Comparison of ENCODE assay signal across 2 cellular contexts in the genomic region with DNA sequence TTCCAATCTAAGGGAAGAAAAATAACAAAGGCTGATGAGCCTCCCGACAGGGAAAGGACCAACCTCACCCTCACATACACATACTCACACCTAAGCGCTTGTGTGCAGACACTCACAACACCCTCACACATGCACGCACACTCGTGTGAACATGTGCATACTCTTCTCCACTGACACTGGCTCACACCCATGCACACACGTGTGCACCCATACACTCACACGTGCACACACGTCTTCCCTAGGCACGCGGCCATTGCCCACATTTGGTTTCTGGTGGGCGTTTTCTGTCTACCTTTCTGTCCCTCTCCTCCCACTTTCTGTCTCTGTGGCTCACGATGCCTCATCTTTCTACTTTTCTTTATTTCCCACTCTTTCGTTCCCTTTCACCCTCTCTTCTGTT.
A peak's percentile ranks its signal among the peaks of the same experiment; 100 is the strongest.
TF ChIP-seq lines count a peak whose summit lies in the region.

No MANE protein-coding gene starts in this region.

TF ChIP-seq in HepG2, 621 proteins besides CTCF, POLR2A, EP300 and RAD21:
- TF ChIP-seq, protein P1, sequence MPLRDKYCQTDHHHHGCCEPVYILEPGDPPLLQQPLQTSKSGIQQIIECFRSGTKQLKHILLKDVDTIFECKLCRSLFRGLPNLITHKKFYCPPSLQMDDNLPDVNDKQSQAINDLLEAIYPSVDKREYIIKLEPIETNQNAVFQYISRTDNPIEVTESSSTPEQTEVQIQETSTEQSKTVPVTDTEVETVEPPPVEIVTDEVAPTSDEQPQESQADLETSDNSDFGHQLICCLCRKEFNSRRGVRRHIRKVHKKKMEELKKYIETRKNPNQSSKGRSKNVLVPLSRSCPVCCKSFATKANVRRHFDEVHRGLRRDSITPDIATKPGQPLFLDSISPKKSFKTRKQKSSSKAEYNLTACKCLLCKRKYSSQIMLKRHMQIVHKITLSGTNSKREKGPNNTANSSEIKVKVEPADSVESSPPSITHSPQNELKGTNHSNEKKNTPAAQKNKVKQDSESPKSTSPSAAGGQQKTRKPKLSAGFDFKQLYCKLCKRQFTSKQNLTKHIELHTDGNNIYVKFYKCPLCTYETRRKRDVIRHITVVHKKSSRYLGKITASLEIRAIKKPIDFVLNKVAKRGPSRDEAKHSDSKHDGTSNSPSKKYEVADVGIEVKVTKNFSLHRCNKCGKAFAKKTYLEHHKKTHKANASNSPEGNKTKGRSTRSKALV (CRISPR knock-in tag; IDR thresholded peaks at IDR 0.05) = no peak
- TF ChIP-seq, protein P2, sequence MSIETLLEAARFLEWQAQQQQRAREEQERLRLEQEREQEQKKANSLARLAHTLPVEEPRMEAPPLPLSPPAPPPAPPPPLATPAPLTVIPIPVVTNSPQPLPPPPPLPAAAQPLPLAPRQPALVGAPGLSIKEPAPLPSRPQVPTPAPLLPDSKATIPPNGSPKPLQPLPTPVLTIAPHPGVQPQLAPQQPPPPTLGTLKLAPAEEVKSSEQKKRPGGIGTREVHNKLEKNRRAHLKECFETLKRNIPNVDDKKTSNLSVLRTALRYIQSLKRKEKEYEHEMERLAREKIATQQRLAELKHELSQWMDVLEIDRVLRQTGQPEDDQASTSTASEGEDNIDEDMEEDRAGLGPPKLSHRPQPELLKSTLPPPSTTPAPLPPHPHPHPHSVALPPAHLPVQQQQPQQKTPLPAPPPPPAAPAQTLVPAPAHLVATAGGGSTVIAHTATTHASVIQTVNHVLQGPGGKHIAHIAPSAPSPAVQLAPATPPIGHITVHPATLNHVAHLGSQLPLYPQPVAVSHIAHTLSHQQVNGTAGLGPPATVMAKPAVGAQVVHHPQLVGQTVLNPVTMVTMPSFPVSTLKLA (IDR thresholded peaks at IDR 0.05) = peak; percentile 63
- TF ChIP-seq, protein P3, sequence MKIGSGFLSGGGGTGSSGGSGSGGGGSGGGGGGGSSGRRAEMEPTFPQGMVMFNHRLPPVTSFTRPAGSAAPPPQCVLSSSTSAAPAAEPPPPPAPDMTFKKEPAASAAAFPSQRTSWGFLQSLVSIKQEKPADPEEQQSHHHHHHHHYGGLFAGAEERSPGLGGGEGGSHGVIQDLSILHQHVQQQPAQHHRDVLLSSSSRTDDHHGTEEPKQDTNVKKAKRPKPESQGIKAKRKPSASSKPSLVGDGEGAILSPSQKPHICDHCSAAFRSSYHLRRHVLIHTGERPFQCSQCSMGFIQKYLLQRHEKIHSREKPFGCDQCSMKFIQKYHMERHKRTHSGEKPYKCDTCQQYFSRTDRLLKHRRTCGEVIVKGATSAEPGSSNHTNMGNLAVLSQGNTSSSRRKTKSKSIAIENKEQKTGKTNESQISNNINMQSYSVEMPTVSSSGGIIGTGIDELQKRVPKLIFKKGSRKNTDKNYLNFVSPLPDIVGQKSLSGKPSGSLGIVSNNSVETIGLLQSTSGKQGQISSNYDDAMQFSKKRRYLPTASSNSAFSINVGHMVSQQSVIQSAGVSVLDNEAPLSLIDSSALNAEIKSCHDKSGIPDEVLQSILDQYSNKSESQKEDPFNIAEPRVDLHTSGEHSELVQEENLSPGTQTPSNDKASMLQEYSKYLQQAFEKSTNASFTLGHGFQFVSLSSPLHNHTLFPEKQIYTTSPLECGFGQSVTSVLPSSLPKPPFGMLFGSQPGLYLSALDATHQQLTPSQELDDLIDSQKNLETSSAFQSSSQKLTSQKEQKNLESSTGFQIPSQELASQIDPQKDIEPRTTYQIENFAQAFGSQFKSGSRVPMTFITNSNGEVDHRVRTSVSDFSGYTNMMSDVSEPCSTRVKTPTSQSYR (CRISPR knock-in tag; IDR thresholded peaks at IDR 0.05; ENCODE audit: borderline replicate concordance) = no peak
- TF ChIP-seq, protein P4, sequence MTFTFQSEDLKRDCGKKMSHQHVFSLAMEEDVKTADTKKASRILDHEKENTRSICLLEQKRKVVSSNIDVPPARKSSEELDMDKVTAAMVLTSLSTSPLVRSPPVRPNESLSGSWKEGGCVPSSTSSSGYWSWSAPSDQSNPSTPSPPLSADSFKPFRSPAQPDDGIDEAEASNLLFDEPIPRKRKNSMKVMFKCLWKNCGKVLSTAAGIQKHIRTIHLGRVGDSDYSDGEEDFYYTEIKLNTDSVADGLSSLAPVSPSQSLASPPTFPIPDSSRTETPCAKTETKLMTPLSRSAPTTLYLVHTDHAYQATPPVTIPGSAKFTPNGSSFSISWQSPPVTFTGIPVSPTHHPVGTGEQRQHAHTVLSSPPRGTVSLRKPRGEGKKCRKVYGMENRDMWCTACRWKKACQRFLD (CRISPR knock-in tag; IDR thresholded peaks at IDR 0.05; ENCODE audit: borderline replicate concordance) = no peak
- TF ChIP-seq ZNF337 (CRISPR knock-in tag; IDR thresholded peaks at IDR 0.05; ENCODE audit: borderline replicate concordance, low read depth) (no peak), ZNF841 (CRISPR knock-in tag; IDR thresholded peaks at IDR 0.05; ENCODE audit: borderline replicate concordance) (no peak), ETV5 (CRISPR knock-in tag; IDR thresholded peaks at IDR 0.05; ENCODE audit: borderline replicate concordance) (no peak), KMT2A (CRISPR knock-in tag; IDR thresholded peaks at IDR 0.05) (no peak)
- TF ChIP-seq, protein P5, sequence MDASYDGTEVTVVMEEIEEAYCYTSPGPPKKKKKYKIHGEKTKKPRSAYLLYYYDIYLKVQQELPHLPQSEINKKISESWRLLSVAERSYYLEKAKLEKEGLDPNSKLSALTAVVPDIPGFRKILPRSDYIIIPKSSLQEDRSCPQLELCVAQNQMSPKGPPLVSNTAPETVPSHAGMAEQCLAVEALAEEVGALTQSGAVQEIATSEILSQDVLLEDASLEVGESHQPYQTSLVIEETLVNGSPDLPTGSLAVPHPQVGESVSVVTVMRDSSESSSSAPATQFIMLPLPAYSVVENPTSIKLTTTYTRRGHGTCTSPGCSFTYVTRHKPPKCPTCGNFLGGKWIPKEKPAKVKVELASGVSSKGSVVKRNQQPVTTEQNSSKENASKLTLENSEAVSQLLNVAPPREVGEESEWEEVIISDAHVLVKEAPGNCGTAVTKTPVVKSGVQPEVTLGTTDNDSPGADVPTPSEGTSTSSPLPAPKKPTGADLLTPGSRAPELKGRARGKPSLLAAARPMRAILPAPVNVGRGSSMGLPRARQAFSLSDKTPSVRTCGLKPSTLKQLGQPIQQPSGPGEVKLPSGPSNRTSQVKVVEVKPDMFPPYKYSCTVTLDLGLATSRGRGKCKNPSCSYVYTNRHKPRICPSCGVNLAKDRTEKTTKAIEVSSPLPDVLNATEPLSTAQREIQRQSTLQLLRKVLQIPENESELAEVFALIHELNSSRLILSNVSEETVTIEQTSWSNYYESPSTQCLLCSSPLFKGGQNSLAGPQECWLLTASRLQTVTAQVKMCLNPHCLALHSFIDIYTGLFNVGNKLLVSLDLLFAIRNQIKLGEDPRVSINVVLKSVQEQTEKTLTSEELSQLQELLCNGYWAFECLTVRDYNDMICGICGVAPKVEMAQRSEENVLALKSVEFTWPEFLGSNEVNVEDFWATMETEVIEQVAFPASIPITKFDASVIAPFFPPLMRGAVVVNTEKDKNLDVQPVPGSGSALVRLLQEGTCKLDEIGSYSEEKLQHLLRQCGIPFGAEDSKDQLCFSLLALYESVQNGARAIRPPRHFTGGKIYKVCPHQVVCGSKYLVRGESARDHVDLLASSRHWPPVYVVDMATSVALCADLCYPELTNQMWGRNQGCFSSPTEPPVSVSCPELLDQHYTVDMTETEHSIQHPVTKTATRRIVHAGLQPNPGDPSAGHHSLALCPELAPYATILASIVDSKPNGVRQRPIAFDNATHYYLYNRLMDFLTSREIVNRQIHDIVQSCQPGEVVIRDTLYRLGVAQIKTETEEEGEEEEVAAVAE (CRISPR knock-in tag; IDR thresholded peaks at IDR 0.05; ENCODE audit: borderline replicate concordance) = no peak

TF ChIP-seq in H1, 55 proteins besides CTCF, POLR2A, EP300 and RAD21:
- no peak for TF ChIP-seq NANOG (IDR thresholded peaks at IDR 0.05; ENCODE audit: insufficient read depth, low read depth, low read length, poor library complexity, severe bottlenecking)
- TF ChIP-seq ASH2L (IDR thresholded peaks at IDR 0.05; ENCODE audit: low read length) = no peak
- TF ChIP-seq CTBP2 (IDR thresholded peaks at IDR 0.05; ENCODE audit: borderline replicate concordance, insufficient read depth, insufficient read length, low read length) = no peak
- no peak for TF ChIP-seq HDAC6 (IDR thresholded peaks at IDR 0.05; ENCODE audit: low read depth, low read length)
- no peak for TF ChIP-seq TCF12 (IDR thresholded peaks at IDR 0.05; ENCODE audit: low read depth, low read length)
- TF ChIP-seq CREB1 (IDR thresholded peaks at IDR 0.05) = no peak
- TF ChIP-seq CHD1 (IDR thresholded peaks at IDR 0.05; ENCODE audit: low read depth, low read length) = no peak
- TF ChIP-seq KDM5A (IDR thresholded peaks at IDR 0.05; ENCODE audit: low read length) = no peak
- no peak for TF ChIP-seq SUZ12 (IDR thresholded peaks at IDR 0.05; ENCODE audit: low read length)
- no peak for TF ChIP-seq CBX8 (IDR thresholded peaks at IDR 0.05; ENCODE audit: borderline replicate concordance, low read depth, low read length)
